Comparison of ENCODE assay signal across 8 cellular contexts in the genomic region with DNA sequence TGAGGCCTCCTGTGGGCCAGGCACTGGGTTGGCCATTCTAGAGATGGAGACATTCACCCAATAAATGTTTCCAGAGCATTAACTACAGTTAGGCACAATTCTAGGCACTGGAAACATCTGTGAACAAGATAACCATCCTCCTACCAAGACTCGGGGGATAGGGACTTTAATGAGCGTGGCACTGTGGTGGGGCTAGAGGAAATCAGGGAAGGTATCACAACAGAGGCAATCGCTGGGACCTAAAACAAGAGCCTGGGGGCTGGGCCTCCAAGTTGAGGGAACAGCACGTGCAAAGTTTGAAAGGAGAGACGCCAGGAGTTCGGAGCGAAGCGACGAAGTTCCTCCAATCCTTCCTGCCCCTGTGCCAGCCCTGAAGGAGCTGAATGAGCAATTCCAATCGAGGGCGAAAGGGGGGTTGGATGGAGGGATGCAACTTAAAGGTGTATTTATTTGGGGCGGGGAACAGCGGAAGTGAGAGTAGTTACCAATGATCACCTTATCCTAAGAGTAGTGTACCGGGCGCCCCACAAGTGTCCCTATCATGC. TPM values are rescaled to one million over a fixed set of nuclear protein-coding genes. Genes with fewer than 3 reads are reported as not detected.
DNase-seq lines count a peak whose midpoint lies in the region.

No MANE protein-coding gene starts in this region.

- intact Hi-C loops in activated naive CD4-positive, alpha-beta T cell treated with anti-CD3 and anti-CD28 coated beads for 36 hours (cut with micrococcal nuclease), result loop anchor here (5.0 kb wide), 2 partner anchors 356 to 791 kb away; a partner anchor contains a TSS
- intact Hi-C loops in activated T-helper 1 cell treated with anti-CD3 and anti-CD28 coated beads, Interleukin-12 subunit alpha, Interleukin-12 subunit beta, Interleukin-2, Interleukin-4 antibody, amounts not matched to agents 30 ng/mL and 10 ng/mL and 1 ng/mL, durations not matched to agents 14 hours and 24 hours and 36 hours (cut with micrococcal nuclease), result no loop called here

- CTCF ChIA-PET in activated naive CD4-positive, alpha-beta T cell treated with anti-CD3 and anti-CD28 coated beads for 36 hours (lab: Charles Lee), result interaction anchor here (1.7 kb wide), 1 partner anchor 14 kb away, joined by 6 read pairs; no protein-coding TSS in a partner anchor

- H3K27ac Mint-ChIP-seq in activated naive CD4-positive, alpha-beta T cell treated with anti-CD3 and anti-CD28 coated beads for 36 hours, result peak overlapping the region; percentile 95
- H3K27ac Mint-ChIP-seq in activated T-helper 1 cell treated with anti-CD3 and anti-CD28 coated beads, Interleukin-12 subunit alpha, Interleukin-12 subunit beta, Interleukin-2, Interleukin-4 antibody, amounts not matched to agents 30 ng/mL and 10 ng/mL and 1 ng/mL, durations not matched to agents 14 hours and 24 hours and 36 hours, result peak overlapping the region; percentile 96
- H3K27ac Mint-ChIP-seq in immature natural killer cell, result peak overlapping the region; percentile 88 to 96 (median 92)

- peaks cover 36% of the 10 kb centered on the region for H3K4me1 Mint-ChIP-seq in activated naive CD4-positive, alpha-beta T cell treated with anti-CD3 and anti-CD28 coated beads for 36 hours (ENCODE audit: low read depth)
- H3K4me1 Mint-ChIP-seq in activated T-helper 1 cell treated with anti-CD3 and anti-CD28 coated beads, Interleukin-12 subunit alpha, Interleukin-12 subunit beta, Interleukin-2, Interleukin-4 antibody, amounts not matched to agents 30 ng/mL and 10 ng/mL and 1 ng/mL, durations not matched to agents 14 hours and 24 hours and 36 hours (ENCODE audit: low read depth), result peaks cover 28% of the 10 kb centered on the region
- peaks cover 33 to 36% of the 10 kb centered on the region in 2 donors for H3K4me1 Mint-ChIP-seq in immature natural killer cell

- DNase-seq in activated naive CD4-positive, alpha-beta T cell treated with anti-CD3 and anti-CD28 coated beads for 36 hours, result no peak
- DNase-seq in activated naive CD4-positive, alpha-beta T cell treated with anti-CD3 and anti-CD28 coated beads, Interleukin-2, amount 50 U/mL, for 16 hours, result no peak
- DNase-seq in activated T-helper 1 cell treated with anti-CD3 and anti-CD28 coated beads, Interleukin-12 subunit alpha, Interleukin-12 subunit beta, Interleukin-2, Interleukin-4 antibody, amounts not matched to agents 30 ng/mL and 10 ng/mL and 1 ng/mL, durations not matched to agents 14 hours and 24 hours and 36 hours (ENCODE audit: low spot score), result no peak
- no peak for DNase-seq in immature natural killer cell
- DNase-seq in DMS79 (lab: John Stamatoyannopoulos, UW), result no peak
- DNase-seq in OCI-M1 (lab: John Stamatoyannopoulos, UW), result no peak
- DNase-seq in NCI-H1930 (lab: John Stamatoyannopoulos, UW), result no peak

- H3K27me3 Mint-ChIP-seq in activated naive CD4-positive, alpha-beta T cell treated with anti-CD3 and anti-CD28 coated beads for 36 hours (ENCODE audit: low read depth), result no peaks in the 10 kb centered on the region
- H3K27me3 Mint-ChIP-seq in activated T-helper 1 cell treated with anti-CD3 and anti-CD28 coated beads, Interleukin-12 subunit alpha, Interleukin-12 subunit beta, Interleukin-2, Interleukin-4 antibody, amounts not matched to agents 30 ng/mL and 10 ng/mL and 1 ng/mL, durations not matched to agents 14 hours and 24 hours and 36 hours (ENCODE audit: insufficient read depth), result no peaks in the 10 kb centered on the region
- H3K27me3 Mint-ChIP-seq in immature natural killer cell (ENCODE audit: low read depth in 3 of 3), result peaks cover 15 to 20% (median 19%) of the 10 kb centered on the region in 3 donors

- peak overlapping the region; percentile 83 for H3K27ac ChIP-seq in temporal lobe (ENCODE audit: low read depth, low read length)

- H3K4me3 Mint-ChIP-seq in activated naive CD4-positive, alpha-beta T cell treated with anti-CD3 and anti-CD28 coated beads for 36 hours, result peak overlapping the region; percentile 98
- peak overlapping the region; percentile 91 for H3K4me3 Mint-ChIP-seq in activated T-helper 1 cell treated with anti-CD3 and anti-CD28 coated beads, Interleukin-12 subunit alpha, Interleukin-12 subunit beta, Interleukin-2, Interleukin-4 antibody, amounts not matched to agents 30 ng/mL and 10 ng/mL and 1 ng/mL, durations not matched to agents 14 hours and 24 hours and 36 hours
- H3K4me3 Mint-ChIP-seq in immature natural killer cell, result peak overlapping the region; percentile 90 to 99 (median 91)

- H3K9me3 Mint-ChIP-seq in activated naive CD4-positive, alpha-beta T cell treated with anti-CD3 and anti-CD28 coated beads for 36 hours, result no peaks in the 10 kb centered on the region
- no peaks in the 10 kb centered on the region for H3K9me3 Mint-ChIP-seq in activated T-helper 1 cell treated with anti-CD3 and anti-CD28 coated beads, Interleukin-12 subunit alpha, Interleukin-12 subunit beta, Interleukin-2, Interleukin-4 antibody, amounts not matched to agents 30 ng/mL and 10 ng/mL and 1 ng/mL, durations not matched to agents 14 hours and 24 hours and 36 hours
- H3K9me3 Mint-ChIP-seq in immature natural killer cell, result no peaks in the 10 kb centered on the region

- peaks cover 34% of the 10 kb centered on the region for H3K36me3 Mint-ChIP-seq in activated naive CD4-positive, alpha-beta T cell treated with anti-CD3 and anti-CD28 coated beads for 36 hours (ENCODE audit: low read depth)
- peaks cover 34% of the 10 kb centered on the region for H3K36me3 Mint-ChIP-seq in activated T-helper 1 cell treated with anti-CD3 and anti-CD28 coated beads, Interleukin-12 subunit alpha, Interleukin-12 subunit beta, Interleukin-2, Interleukin-4 antibody, amounts not matched to agents 30 ng/mL and 10 ng/mL and 1 ng/mL, durations not matched to agents 14 hours and 24 hours and 36 hours (ENCODE audit: low read depth)
- H3K36me3 Mint-ChIP-seq in immature natural killer cell, result peaks cover 12 to 26% (median 18%) of the 10 kb centered on the region in 3 donors

RNA-seq across cellular contexts. Expression of a gene that starts 0.8 kb away (rescaled TPM):
- 100 to 1,000 TPM; 221 to 224 TPM for total RNA-seq in activated naive CD4-positive, alpha-beta T cell treated with anti-CD3 and anti-CD28 coated beads for 36 hours
- total RNA-seq in activated T-helper 1 cell treated with anti-CD3 and anti-CD28 coated beads, Interleukin-12 subunit alpha, Interleukin-12 subunit beta, Interleukin-2, Interleukin-4 antibody, amounts not matched to agents 30 ng/mL and 10 ng/mL and 1 ng/mL, durations not matched to agents 14 hours and 24 hours and 36 hours, result 171 and 178 TPM in 2 replicates
- 10 to 100 TPM; 14.5 to 24.8 (median 22.8) TPM for polyA plus RNA-seq in immature natural killer cell
- 11.3 TPM for total RNA-seq in temporal lobe

RNA-seq across cellular contexts. Expression of a gene that starts 7.1 kb away (rescaled TPM):
- 10 to 100 TPM; 47.2 to 49.3 TPM for total RNA-seq in activated naive CD4-positive, alpha-beta T cell treated with anti-CD3 and anti-CD28 coated beads for 36 hours
- total RNA-seq in activated T-helper 1 cell treated with anti-CD3 and anti-CD28 coated beads, Interleukin-12 subunit alpha, Interleukin-12 subunit beta, Interleukin-2, Interleukin-4 antibody, amounts not matched to agents 30 ng/mL and 10 ng/mL and 1 ng/mL, durations not matched to agents 14 hours and 24 hours and 36 hours, result 84.3 and 84.8 TPM in 2 replicates
- polyA plus RNA-seq in immature natural killer cell, result 10 to 100 TPM; 65.0 to 84.9 (median 68.8) TPM
- total RNA-seq in temporal lobe, result 14.0 TPM

RNA-seq across cellular contexts. Expression of a gene that starts 17.9 kb away (rescaled TPM):
- 10 to 100 TPM; 40.2 to 41.0 TPM for total RNA-seq in activated naive CD4-positive, alpha-beta T cell treated with anti-CD3 and anti-CD28 coated beads for 36 hours
- 15.8 and 16.4 TPM in 2 replicates for total RNA-seq in activated T-helper 1 cell treated with anti-CD3 and anti-CD28 coated beads, Interleukin-12 subunit alpha, Interleukin-12 subunit beta, Interleukin-2, Interleukin-4 antibody, amounts not matched to agents 30 ng/mL and 10 ng/mL and 1 ng/mL, durations not matched to agents 14 hours and 24 hours and 36 hours
- polyA plus RNA-seq in immature natural killer cell, result 1 to 10 TPM in 1 of 3 donors, under 1 TPM in 1, not detected in 1; 0.50 to 2.2 TPM
- 0.25 TPM for total RNA-seq in temporal lobe

RNA-seq across cellular contexts. Expression of a gene that starts 35.4 kb away (rescaled TPM):
- under 1 TPM; 0.36 to 0.47 TPM for total RNA-seq in activated naive CD4-positive, alpha-beta T cell treated with anti-CD3 and anti-CD28 coated beads for 36 hours
- 1.3 TPM in 2 replicates for total RNA-seq in activated T-helper 1 cell treated with anti-CD3 and anti-CD28 coated beads, Interleukin-12 subunit alpha, Interleukin-12 subunit beta, Interleukin-2, Interleukin-4 antibody, amounts not matched to agents 30 ng/mL and 10 ng/mL and 1 ng/mL, durations not matched to agents 14 hours and 24 hours and 36 hours
- 1 to 10 TPM in 2 of 3 donors, under 1 TPM in 1; 0.38 to 1.6 (median 1.5) TPM for polyA plus RNA-seq in immature natural killer cell
- total RNA-seq in temporal lobe, result not detected

RNA-seq across cellular contexts. Expression of a gene that starts 49.3 kb away (rescaled TPM):
- 1 to 10 TPM in 1 of 2 experiments, under 1 TPM in 1; 0.64 to 1.6 TPM for total RNA-seq in activated naive CD4-positive, alpha-beta T cell treated with anti-CD3 and anti-CD28 coated beads for 36 hours
- 0.22 and 0.47 TPM in 2 replicates for total RNA-seq in activated T-helper 1 cell treated with anti-CD3 and anti-CD28 coated beads, Interleukin-12 subunit alpha, Interleukin-12 subunit beta, Interleukin-2, Interleukin-4 antibody, amounts not matched to agents 30 ng/mL and 10 ng/mL and 1 ng/mL, durations not matched to agents 14 hours and 24 hours and 36 hours
- polyA plus RNA-seq in immature natural killer cell, result not detected
- under 0.01 TPM for total RNA-seq in temporal lobe

Comparison
In these comparisons a context has a peak if more than half of its experiments do, and no peak if none do; other contexts are left out.
1. RNA of a gene that starts 0.8 kb away (total RNA-seq): 221 to 224 TPM in activated naive CD4-positive, alpha-beta T cell treated with anti-CD3 and anti-CD28 coated beads for 36 hours and 171 to 178 TPM in activated T-helper 1 cell treated with anti-CD3 and anti-CD28 coated beads, Interleukin-12 subunit alpha, Interleukin-12 subunit beta, Interleukin-2, Interleukin-4 antibody, amounts not matched to agents 30 ng/mL and 10 ng/mL and 1 ng/mL, durations not matched to agents 14 hours and 24 hours and 36 hours; 11.3 TPM in temporal lobe (single experiment); every median in the first group is over 10 times any median in the second.
2. RNA of a gene that starts 17.9 kb away (total RNA-seq): 40.2 to 41.0 TPM in activated naive CD4-positive, alpha-beta T cell treated with anti-CD3 and anti-CD28 coated beads for 36 hours and 15.8 to 16.4 TPM in activated T-helper 1 cell treated with anti-CD3 and anti-CD28 coated beads, Interleukin-12 subunit alpha, Interleukin-12 subunit beta, Interleukin-2, Interleukin-4 antibody, amounts not matched to agents 30 ng/mL and 10 ng/mL and 1 ng/mL, durations not matched to agents 14 hours and 24 hours and 36 hours; 0.25 TPM in temporal lobe (single experiment); every median in the first group is over 10 times any median in the second.
3. Peak in every context shown above with its lines, with median percentiles within 50 percentile points of each other: H3K27ac Mint-ChIP-seq and H3K4me3 Mint-ChIP-seq.